In genomic region chr2:10407841-10408648, GRCh38 we compare ENCODE assay signal across 8 cellular contexts. TPM values are rescaled to one million over a fixed set of nuclear protein-coding genes. Genes with fewer than 3 reads are reported as not detected.
DNase-seq lines count a peak whose midpoint lies in the region; TF ChIP-seq lines count a peak whose summit lies in the region.

No MANE protein-coding gene starts in this region.

- CTCF ChIA-PET in GM10248 (lab: Yijun Ruan, JAX): interaction anchor here (0.9 to 9.8 kb wide), 38 partner anchors 9 to 594 kb away, joined by 3 to 168 read pairs (median 8); partner anchors contain the start of genes HPCAL1, ODC1 and RRM2

- POLR2A ChIA-PET in GM10248 (lab: Yijun Ruan, JAX): interaction anchor here (0.9 to 1.5 kb wide), 5 partner anchors 14 to 40 kb away, joined by 3 to 5 read pairs (median 3); partner anchors contain the start of gene ODC1

- H3K4me1 ChIP-seq in esophagus muscularis mucosa (peaks cover 57 to 62% (median 60%) of the 10 kb centered on the region in 4 donors), rectal smooth muscle tissue (ENCODE audit: control insufficient read depth, insufficient read depth, low read length) (peaks cover 18% of the 10 kb centered on the region), SJCRH30 (peaks cover 28% of the 10 kb centered on the region)

- no peak for TF ChIP-seq EP300 in esophagus muscularis mucosa (IDR thresholded peaks at IDR 0.05)

- H3K9me3 ChIP-seq in esophagus muscularis mucosa: no peaks in the 10 kb centered on the region
- no peaks in the 10 kb centered on the region for H3K9me3 ChIP-seq in SJCRH30 (replicated peaks)

- H3K4me3 Mint-ChIP-seq in HFFc6: peak overlapping the region; percentile 70

- H3K27ac Mint-ChIP-seq in HFFc6: peak overlapping the region; percentile 84

- 64% methylated on average over 10 of the region's 11 CpGs for WGBS in esophagus muscularis mucosa

- no peak for TF ChIP-seq POLR2A in esophagus muscularis mucosa (IDR thresholded peaks at IDR 0.05; ENCODE audit: low read depth)

- intact Hi-C loops in esophagus muscularis mucosa (cut with DNase I): loop anchor here (2.0 to 5.0 kb wide), 2 partner anchors 106 to 285 kb away; partner anchors contain the start of genes HPCAL1 and RRM2

- H3K4me3 ChIP-seq in esophagus muscularis mucosa (peak overlapping the region in 1 of 4 donors; percentile 25), rectal smooth muscle tissue (ENCODE audit: low read length) (peak overlapping the region; percentile 19), SJCRH30 (no peak overlapping the region)

- H3K27me3 ChIP-seq in esophagus muscularis mucosa (no peaks in the 10 kb centered on the region), rectal smooth muscle tissue (ENCODE audit: control insufficient read depth, insufficient read depth, low read length) (no peaks in the 10 kb centered on the region), SJCRH30 (no peaks in the 10 kb centered on the region)

- peak; percentile 74 for DNase-seq in GM10248 (ENCODE audit: extremely low spot score)
- DNase-seq in HFFc6: peak; percentile 63
- DNase-seq in NCI-H226: peak; percentile 99
- DNase-seq in activated CD8-positive, alpha-beta memory T cell treated with anti-CD3 and anti-CD28 coated beads for 48 hours (ENCODE audit: low read depth in 2 of 3, low spot score in 2 of 3): peak; percentile 27 to 48 (median 38)
- DNase-seq in esophagus muscularis mucosa (ENCODE audit: extremely low spot score): peak; percentile 93
- DNase-seq in SJCRH30: no peak
- no peak for DNase-seq in NCI-H187 treated with DMSO at 0.1 percent for 48 hours (lab: John Stamatoyannopoulos, UW)

- H3K4me1 Mint-ChIP-seq in HFFc6 (ENCODE audit: low read depth): peaks cover 59% of the 10 kb centered on the region

- H3K9ac ChIP-seq in rectal smooth muscle tissue (ENCODE audit: low read length): no peak overlapping the region

- no peaks in the 10 kb centered on the region for H3K9me3 Mint-ChIP-seq in HFFc6

- peaks cover 3% of the 10 kb centered on the region; the same call in 1 of the 2 replicates for H3K27me3 Mint-ChIP-seq in HFFc6 (ENCODE audit: insufficient read depth)

- peak overlapping the region; percentile 5 to 72 (median 71) for H3K27ac ChIP-seq in esophagus muscularis mucosa (replicated peaks in 1 of 4)
- no peak overlapping the region for H3K27ac ChIP-seq in rectal smooth muscle tissue (ENCODE audit: low read depth, low read length)
- no peak overlapping the region for H3K27ac ChIP-seq in SJCRH30

- H3K36me3 ChIP-seq in esophagus muscularis mucosa (no peaks in the 10 kb centered on the region), rectal smooth muscle tissue (ENCODE audit: control insufficient read depth, insufficient read depth, low read length) (no peaks in the 10 kb centered on the region), SJCRH30 (no peaks in the 10 kb centered on the region)

- peaks cover 16% of the 10 kb centered on the region; the same call in 1 of the 2 replicates for H3K36me3 Mint-ChIP-seq in HFFc6 (ENCODE audit: low read depth)

- TF ChIP-seq CTCF in GM10248 (IDR thresholded peaks at IDR 0.05; ENCODE audit: control extremely low read depth, extremely low read depth, low read depth, missing control alignments): no peak
- no peak for TF ChIP-seq CTCF in HFFc6 (IDR thresholded peaks at IDR 0.05)
- no peak for TF ChIP-seq CTCF in esophagus muscularis mucosa (IDR thresholded peaks at IDR 0.05)

RNA-seq across cellular contexts. Expression of gene ODC1, which starts 40.1 kb away (rescaled TPM):
- 100 to 1,000 TPM; 116 to 155 (median 143) TPM for total RNA-seq in HFFc6 (2021; fragmentation: NEBNext Ultra II Directional; extraction: Animal tissue kit (Norgen Biotek cat#: 25700))
- 100 to 1,000 TPM; 105 to 142 (median 121) TPM for total RNA-seq in esophagus muscularis mucosa
- total RNA-seq in SJCRH30 (2014; rRNA removed; shearing (Covaris generic)): 362 and 380 TPM in 2 replicates

Comparison
In these comparisons a context has a peak if more than half of its experiments do, and no peak if none do; other contexts are left out.
1. DNase-seq: peak in GM10248 (single experiment), HFFc6 (single experiment), NCI-H226 (single experiment), activated CD8-positive, alpha-beta memory T cell treated with anti-CD3 and anti-CD28 coated beads for 48 hours (3 of 3) and esophagus muscularis mucosa (single experiment); none in SJCRH30 (0 of 2) and NCI-H187 treated with DMSO at 0.1 percent for 48 hours (single experiment).
2. H3K27ac ChIP-seq: peak in esophagus muscularis mucosa (4 of 4); none in rectal smooth muscle tissue (single experiment) and SJCRH30 (single experiment).